In genomic region chr20:33386673-33387072, GRCh38 we compare ENCODE assay signal across 24 cellular contexts.
"Had no signal": no experiment of that assay in that cellular context is flagged by ENCODE, and none has a peak within 500 bp of the region (broad histone marks: within the 10 kb centered on the region; RNA-seq: fewer than 3 reads in every experiment).

No MANE protein-coding gene starts in this region.

- H3K36me3 ChIP-seq: breast epithelium had no signal

- H3K9me3 Mint-ChIP-seq: activated B cell treated with CpG ODN at 0.5 μM for 24 hours; activated CD4-positive, alpha-beta memory T cell treated with anti-CD3 and anti-CD28 coated beads for 36 hours; activated CD4-positive, alpha-beta T cell treated with anti-CD3 and anti-CD28 coated beads, Interleukin-2, amount 10 ng/mL, durations not matched to agents 24 days and 14 days; activated naive CD8-positive, alpha-beta T cell treated with anti-CD3 and anti-CD28 coated beads, Interleukin-2, amount 10 ng/mL, durations not matched to agents 7 days and 5 days; T-cell had no signal

- H3K27ac ChIP-seq: breast epithelium, SK-N-MC had no signal

- H3K4me3 Mint-ChIP-seq: activated B cell treated with CpG ODN at 0.5 μM for 24 hours; activated CD4-positive, alpha-beta memory T cell treated with anti-CD3 and anti-CD28 coated beads for 36 hours; activated CD4-positive, alpha-beta T cell treated with anti-CD3 and anti-CD28 coated beads, Interleukin-2, amount 10 ng/mL, durations not matched to agents 24 days and 14 days; activated naive CD8-positive, alpha-beta T cell treated with anti-CD3 and anti-CD28 coated beads, Interleukin-2, amount 10 ng/mL, durations not matched to agents 7 days and 5 days; T-cell had no signal

- FAIRE-seq: RCC 7860, TTC549 had no signal

- H3K4me1 ChIP-seq: adrenal gland, breast epithelium had no signal

- H3K27me3 ChIP-seq: adrenal gland, breast epithelium had no signal

- DNase-seq: activated B cell treated with CpG ODN at 0.5 μM for 24 hours; activated CD4-positive, alpha-beta memory T cell treated with anti-CD3 and anti-CD28 coated beads for 36 hours; activated CD4-positive, alpha-beta T cell treated with anti-CD3 and anti-CD28 coated beads for 1 hour; activated CD4-positive, alpha-beta T cell treated with anti-CD3 and anti-CD28 coated beads, Interleukin-2, amount 10 ng/mL, durations not matched to agents 24 days and 14 days; activated CD8-positive, alpha-beta memory T cell treated with anti-CD3 and anti-CD28 coated beads for 24 hours; activated naive CD4-positive, alpha-beta T cell treated with anti-CD3 and anti-CD28 coated beads, Interleukin-2, amount 50 U/mL, for 16 hours; activated naive CD8-positive, alpha-beta T cell treated with anti-CD3 and anti-CD28 coated beads, Interleukin-2, amount 10 ng/mL, durations not matched to agents 7 days and 5 days; activated T-cell treated with anti-CD3 and anti-CD28 coated beads, Interleukin-2, amount 50 U/mL, for 48 hours; anterior cingulate cortex; Kasumi-1; NCI-H1048; NCI-H146; NCI-H187 treated with DMSO at 0.1 percent for 48 hours; NCI-H2081 treated with DMSO at 0.1 percent for 48 hours; NCI-H446; NCI-H524; T-cell; T-helper 2 cell; T1000 had no signal

- ATAC-seq: T-cell had no signal

- H3K4me1 Mint-ChIP-seq: activated B cell treated with CpG ODN at 0.5 μM for 24 hours; activated CD4-positive, alpha-beta T cell treated with anti-CD3 and anti-CD28 coated beads, Interleukin-2, amount 10 ng/mL, durations not matched to agents 24 days and 14 days; activated naive CD8-positive, alpha-beta T cell treated with anti-CD3 and anti-CD28 coated beads, Interleukin-2, amount 10 ng/mL, durations not matched to agents 7 days and 5 days; T-cell had no signal

- H3K27me3 Mint-ChIP-seq: activated B cell treated with CpG ODN at 0.5 μM for 24 hours; activated CD4-positive, alpha-beta memory T cell treated with anti-CD3 and anti-CD28 coated beads for 36 hours; activated CD4-positive, alpha-beta T cell treated with anti-CD3 and anti-CD28 coated beads, Interleukin-2, amount 10 ng/mL, durations not matched to agents 24 days and 14 days; activated naive CD8-positive, alpha-beta T cell treated with anti-CD3 and anti-CD28 coated beads, Interleukin-2, amount 10 ng/mL, durations not matched to agents 7 days and 5 days; T-cell had no signal

- H3K4me3 ChIP-seq: adrenal gland, breast epithelium, SK-N-MC had no signal

- H3K9me3 ChIP-seq: adrenal gland, breast epithelium had no signal

- H3K27ac Mint-ChIP-seq: activated B cell treated with CpG ODN at 0.5 μM for 24 hours; activated CD4-positive, alpha-beta memory T cell treated with anti-CD3 and anti-CD28 coated beads for 36 hours; activated CD4-positive, alpha-beta T cell treated with anti-CD3 and anti-CD28 coated beads, Interleukin-2, amount 10 ng/mL, durations not matched to agents 24 days and 14 days; activated naive CD8-positive, alpha-beta T cell treated with anti-CD3 and anti-CD28 coated beads, Interleukin-2, amount 10 ng/mL, durations not matched to agents 7 days and 5 days; T-cell had no signal
